In genomic region chr11:73333626-73334199, GRCh38 we compare ENCODE assay signal across 9 cellular contexts. TPM values are rescaled to one million over a fixed set of nuclear protein-coding genes. Genes with fewer than 3 reads are reported as not detected.
DNase-seq lines count a peak whose midpoint lies in the region; ATAC-seq and TF ChIP-seq lines count a peak whose summit lies in the region.
"Had no signal": no experiment of that assay in that cellular context is flagged by ENCODE, and none has a peak within 500 bp of the region (broad histone marks: within the 10 kb centered on the region; RNA-seq: fewer than 3 reads in every experiment).

No MANE protein-coding gene starts in this region.

- peak overlapping the region; percentile 91 to 100 for H2BK12ac ChIP-seq in mesenchymal stem cell (ENCODE audit: low read length in 2 of 2)

- H3K4me3 Mint-ChIP-seq in activated CD8-positive, alpha-beta T cell treated with anti-CD3 and anti-CD28 coated beads for 36 hours: no peak overlapping the region

- TF ChIP-seq CTCF in HCT116 (IDR thresholded peaks at IDR 0.05 in 2 of 3, conservative IDR thresholded peaks at IDR 0.05 in 1 of 3; ENCODE audit: borderline replicate concordance in 1 of 3, insufficient read depth in 1 of 3, low read depth in 2 of 3, low read length in 2 of 3): no peak
- no peak for TF ChIP-seq CTCF in activated CD8-positive, alpha-beta T cell treated with anti-CD3 and anti-CD28 coated beads for 36 hours (IDR thresholded peaks at IDR 0.05)

- 42% methylated on average over 3 of the region's 3 CpGs for WGBS in mesenchymal stem cell

- H3K36me3 Mint-ChIP-seq in activated CD8-positive, alpha-beta T cell treated with anti-CD3 and anti-CD28 coated beads for 36 hours (ENCODE audit: low read depth): no peaks in the 10 kb centered on the region

- no peak for ATAC-seq in HCT116
- no peak for ATAC-seq in GM18870 (IDR thresholded peaks at IDR 0.05; ENCODE audit: unreplicated experiment)
- ATAC-seq in activated CD8-positive, alpha-beta T cell treated with anti-CD3 and anti-CD28 coated beads for 36 hours: no peak

- H3K79me1 ChIP-seq in mesenchymal stem cell (replicated peaks; ENCODE audit: low read length, poor library complexity, severe bottlenecking): peaks cover 14% of the 10 kb centered on the region

- RAD21 ChIA-PET in HCT116 (lab: Charles Lee; ENCODE audit: low non-redundant PET in 1 of 2, low total read pairs in 2 of 2, uncharacterized antibody in 2 of 2, unreplicated experiment in 2 of 2): interaction anchor here in 1 of 2 experiments (2.8 kb wide), 1 partner anchor 27 kb away, joined by 12 read pairs; no protein-coding TSS in a partner anchor

- no peaks in the 10 kb centered on the region for H3K36me3 ChIP-seq in HCT116 (ENCODE audit: control insufficient read depth in 1 of 2, insufficient read depth in 2 of 2, low read length in 2 of 2)
- peaks cover 0 to 16% of the 10 kb centered on the region in 2 experiments for H3K36me3 ChIP-seq in mesenchymal stem cell (ENCODE audit: control insufficient read depth in 1 of 2, insufficient read depth in 2 of 2, low read depth in 1 of 2, low read length in 2 of 2)

- no peaks in the 10 kb centered on the region for H4K20me1 ChIP-seq in HCT116 (ENCODE audit: insufficient read depth)

- peak overlapping the region; percentile 94 for H2AK5ac ChIP-seq in mesenchymal stem cell (ENCODE audit: low read length, severe bottlenecking)

- H3K9me2 ChIP-seq in HCT116 (ENCODE audit: insufficient read depth): no peaks in the 10 kb centered on the region

- peak overlapping the region; percentile 76 to 86 for H3K4ac ChIP-seq in mesenchymal stem cell (ENCODE audit: low read depth in 1 of 2, low read length in 2 of 2)

- H3K23ac ChIP-seq in mesenchymal stem cell (ENCODE audit: low read length in 2 of 2): peak overlapping the region in 1 of 2 experiments; percentile 6

- CTCF ChIA-PET in HCT116 (lab: Charles Lee): interaction anchor here (2.5 to 4.6 kb wide), 3 partner anchors 17 to 39 kb away, joined by 8 to 77 read pairs (median 48); partner anchors contain the start of gene ARHGEF17
- CTCF ChIA-PET in activated CD8-positive, alpha-beta T cell treated with anti-CD3 and anti-CD28 coated beads for 36 hours (lab: Charles Lee): interaction anchor here (0.6 to 6.2 kb wide), 7 partner anchors 18 to 346 kb away, joined by 3 to 123 read pairs (median 4); partner anchors contain the start of gene ARHGEF17

- H3K79me2 ChIP-seq in HCT116 (ENCODE audit: insufficient read depth, low read length): 0 out of 2 replicates have a peak, but pooled peaks cover 6% of the 10 kb centered on the region

- TF ChIP-seq RAD21 in HCT116 (IDR thresholded peaks at IDR 0.05; ENCODE audit: low read depth): no peak

- no peaks in the 10 kb centered on the region for H3K9me3 Mint-ChIP-seq in activated CD8-positive, alpha-beta T cell treated with anti-CD3 and anti-CD28 coated beads for 36 hours

- intact Hi-C loops in HCT116 (cut with micrococcal nuclease): loop anchor here (2.0 kb wide), 1 partner anchor 149 kb away; no protein-coding TSS in a partner anchor
- intact Hi-C loops in activated CD8-positive, alpha-beta T cell treated with anti-CD3 and anti-CD28 coated beads for 36 hours (cut with micrococcal nuclease): no loop called here

- no peaks in the 10 kb centered on the region for H3K4me1 Mint-ChIP-seq in activated CD8-positive, alpha-beta T cell treated with anti-CD3 and anti-CD28 coated beads for 36 hours (ENCODE audit: low read depth)

- H3K9ac ChIP-seq in HCT116 (ENCODE audit: low read length) (peak overlapping the region; percentile 37; the same call in 1 of the 2 replicates), mesenchymal stem cell (ENCODE audit: low read length) (peak overlapping the region; percentile 63)

- H4K91ac ChIP-seq in mesenchymal stem cell (ENCODE audit: low read length): peak overlapping the region; percentile 96

- peak overlapping the region; percentile 88 for H2BK120ac ChIP-seq in mesenchymal stem cell (ENCODE audit: low read depth, low read length)

- no peaks in the 10 kb centered on the region for H3K27me3 Mint-ChIP-seq in activated CD8-positive, alpha-beta T cell treated with anti-CD3 and anti-CD28 coated beads for 36 hours

- peak overlapping the region; percentile 91 for H4K8ac ChIP-seq in mesenchymal stem cell (ENCODE audit: low read length)

- POLR2A ChIA-PET in HCT116 (lab: Charles Lee): no interaction called here
- POLR2A ChIA-PET in activated CD8-positive, alpha-beta T cell treated with anti-CD3 and anti-CD28 coated beads for 36 hours (lab: Charles Lee): interaction anchor here (0.7 kb wide), 1 partner anchor 27 kb away, joined by 3 read pairs; no protein-coding TSS in a partner anchor

- H3K27ac Mint-ChIP-seq in activated CD8-positive, alpha-beta T cell treated with anti-CD3 and anti-CD28 coated beads for 36 hours: no peak overlapping the region

- peak overlapping the region; percentile 97 to 98 for H3K18ac ChIP-seq in mesenchymal stem cell (ENCODE audit: low read depth in 1 of 2, low read length in 2 of 2)

- H3K27ac ChIP-seq in HCT116 (ENCODE audit: low read depth, low read length) (peak overlapping the region; percentile 38; the same call in 1 of the 2 replicates), caudate nucleus (ENCODE audit: low read depth, low read length) (peak overlapping the region; percentile 40), mesenchymal stem cell (ENCODE audit: low read length, poor library complexity, severe bottlenecking) (peak overlapping the region; percentile 88), temporal lobe (ENCODE audit: low read depth, low read length) (peak overlapping the region; percentile 52)

- H3K9me3 ChIP-seq in HCT116 (ENCODE audit: control insufficient read depth in 1 of 2, insufficient read depth in 1 of 2, low read depth in 1 of 2, low read length in 2 of 2): no peaks in the 10 kb centered on the region
- no peaks in the 10 kb centered on the region for H3K9me3 ChIP-seq in mesenchymal stem cell (ENCODE audit: control insufficient read depth, low read length)

- peak overlapping the region; percentile 68 for H2BK5ac ChIP-seq in mesenchymal stem cell (ENCODE audit: low read depth, low read length, poor library complexity, severe bottlenecking)

- H3K27me3 ChIP-seq in HCT116 (ENCODE audit: insufficient read depth, low read length): no peaks in the 10 kb centered on the region
- H3K27me3 ChIP-seq in mesenchymal stem cell (ENCODE audit: control insufficient read depth in 1 of 2, insufficient read depth in 1 of 2, low read length in 2 of 2): no peaks in the 10 kb centered on the region

- peak overlapping the region; percentile 75 for H2BK15ac ChIP-seq in mesenchymal stem cell (ENCODE audit: low read depth, poor library complexity, severe bottlenecking)

- H2AFZ ChIP-seq in HCT116 (ENCODE audit: low read depth, low read length, poor library complexity, severe bottlenecking) (no peak overlapping the region), mesenchymal stem cell (ENCODE audit: low read depth, low read length) (no peak overlapping the region)

- peak overlapping the region in 1 of 2 experiments; percentile 90 for H3K14ac ChIP-seq in mesenchymal stem cell (ENCODE audit: low read length in 2 of 2)

- no peak for TF ChIP-seq POLR2A in HCT116 (IDR thresholded peaks at IDR 0.05; ENCODE audit: borderline replicate concordance, extremely low read depth, insufficient read depth, insufficient read length)

- DNase-seq in HCT116 (ENCODE audit: low read depth, low spot score) (no peak), caudate nucleus (lab: John Stamatoyannopoulos, UW) (no peak), mesenchymal stem cell (peak; percentile 62), D341Med (ENCODE audit: low spot score) (no peak)
- DNase-seq in activated CD4-positive, CD25-positive, alpha-beta regulatory T cell (lab: John Stamatoyannopoulos, UW): no peak
- DNase-seq in activated CD8-positive, alpha-beta T cell treated with anti-CD3 and anti-CD28 coated beads for 36 hours: no peak
- DNase-seq: Kasumi-1 had no signal

- peak overlapping the region; percentile 69 for H3K4me2 ChIP-seq in HCT116 (ENCODE audit: low read length)
- peak overlapping the region; percentile 30 for H3K4me2 ChIP-seq in mesenchymal stem cell (ENCODE audit: low read length, poor library complexity, severe bottlenecking)

- BruUV-seq in HCT116 (replicated peaks; lab: Mats Ljungman, UMichigan): no TSS peak

- H3K4me1 ChIP-seq in HCT116 (ENCODE audit: control insufficient read depth in 1 of 2, insufficient read depth in 2 of 2, low read length in 2 of 2) (peaks cover 27 to 44% of the 10 kb centered on the region in 2 experiments), mesenchymal stem cell (ENCODE audit: control insufficient read depth, insufficient read depth, low read depth, low read length) (peaks cover 48% of the 10 kb centered on the region)

- H3K4me3 ChIP-seq in HCT116 (replicated peaks in 1 of 2; ENCODE audit: low read depth in 1 of 2, low read length in 2 of 2) (0 out of 4 replicates have a peak overlapping the region, but pooled peaks of 1 of the 2 experiments have one; percentile 12), mesenchymal stem cell (ENCODE audit: insufficient read depth in 1 of 2, low read depth in 1 of 2, low read length in 2 of 2) (peak overlapping the region in 1 of 2 experiments; percentile 47)

TF ChIP-seq in HCT116, 20 proteins besides CTCF, POLR2A, EP300 and RAD21 (continues in another document):
- TF ChIP-seq TCF7L2 (IDR thresholded peaks at IDR 0.05; ENCODE audit: borderline replicate concordance, extremely low read depth, insufficient read depth, insufficient read length): no peak
- no peak for TF ChIP-seq MAX (IDR thresholded peaks at IDR 0.05)
- no peak for TF ChIP-seq CBX3 (IDR thresholded peaks at IDR 0.05; ENCODE audit: low read depth)
- TF ChIP-seq JUND (IDR thresholded peaks at IDR 0.05): no peak

RNA-seq across cellular contexts. Expression of gene ARHGEF17, which starts 25.6 kb away (rescaled TPM):
- total RNA-seq in HCT116 (2021; ENCODE audit: unreplicated experiment) (18.2 TPM), temporal lobe (17.9 TPM)
- polyA plus RNA-seq in HCT116 (2012): 17.6 and 21.1 TPM in 2 replicates
- 69.6 TPM for polyA plus RNA-seq in mesenchymal stem cell (2013, experiment 1 of 2)
- polyA plus RNA-seq in mesenchymal stem cell (2013, experiment 2 of 2): 65.7 TPM
- under 1 TPM; 0.07 to 0.41 TPM for total RNA-seq in activated CD8-positive, alpha-beta T cell treated with anti-CD3 and anti-CD28 coated beads for 36 hours

RNA-seq across cellular contexts. Expression of gene RELT, which starts 42.5 kb away (rescaled TPM):
- total RNA-seq in HCT116 (2021; ENCODE audit: unreplicated experiment) (13.8 TPM), temporal lobe (1.5 TPM)
- 10.3 and 13.3 TPM in 2 replicates for polyA plus RNA-seq in HCT116 (2012)
- 2.6 TPM for polyA plus RNA-seq in mesenchymal stem cell (2013, experiment 1 of 2)
- polyA plus RNA-seq in mesenchymal stem cell (2013, experiment 2 of 2): 3.0 TPM
- 10 to 100 TPM; 26.6 to 29.6 TPM for total RNA-seq in activated CD8-positive, alpha-beta T cell treated with anti-CD3 and anti-CD28 coated beads for 36 hours

Comparison
In these comparisons a context has a peak if more than half of its experiments do, and no peak if none do; other contexts are left out.
1. H3K27ac ChIP-seq: peak in every context shown above with its lines; median percentile 88 in mesenchymal stem cell; 52 in temporal lobe; 40 in caudate nucleus; 38 in HCT116.
2. RNA of gene ARHGEF17, which starts 25.6 kb away (total RNA-seq): 18.2 TPM in HCT116 (single experiment) and 17.9 TPM in temporal lobe (single experiment); 0.07 to 0.41 TPM in activated CD8-positive, alpha-beta T cell treated with anti-CD3 and anti-CD28 coated beads for 36 hours; every median in the first group is over 10 times any median in the second.